1 cellular context compared by ENCODE assay signal in the genomic region with DNA sequence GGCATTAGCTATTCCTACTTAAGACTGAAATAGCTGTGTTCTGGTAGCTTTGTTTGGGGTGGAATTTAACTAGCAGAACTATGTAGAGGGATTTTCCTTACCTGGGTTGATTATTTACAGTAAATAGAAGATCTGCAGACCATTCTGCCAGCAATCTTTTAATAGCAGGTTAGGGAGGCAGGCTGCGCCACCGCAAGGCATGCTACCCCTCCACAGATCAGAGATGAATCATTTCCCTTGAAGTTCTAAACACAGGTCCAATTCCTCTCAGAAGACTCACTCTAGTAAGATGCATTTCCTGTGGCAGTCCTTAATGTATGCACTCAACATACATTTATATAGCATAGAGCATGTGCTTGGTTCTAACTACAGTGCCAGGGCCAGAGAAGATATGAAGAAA.
TF ChIP-seq lines count a peak whose summit lies in the region.

No MANE protein-coding gene starts in this region.

TF ChIP-seq in SK-N-SH treated with all-trans-retinoic acid at 6 μM for 48 hours, 23 proteins besides CTCF, POLR2A, EP300 and RAD21 (continued from another document):
- TF ChIP-seq, protein P1, sequence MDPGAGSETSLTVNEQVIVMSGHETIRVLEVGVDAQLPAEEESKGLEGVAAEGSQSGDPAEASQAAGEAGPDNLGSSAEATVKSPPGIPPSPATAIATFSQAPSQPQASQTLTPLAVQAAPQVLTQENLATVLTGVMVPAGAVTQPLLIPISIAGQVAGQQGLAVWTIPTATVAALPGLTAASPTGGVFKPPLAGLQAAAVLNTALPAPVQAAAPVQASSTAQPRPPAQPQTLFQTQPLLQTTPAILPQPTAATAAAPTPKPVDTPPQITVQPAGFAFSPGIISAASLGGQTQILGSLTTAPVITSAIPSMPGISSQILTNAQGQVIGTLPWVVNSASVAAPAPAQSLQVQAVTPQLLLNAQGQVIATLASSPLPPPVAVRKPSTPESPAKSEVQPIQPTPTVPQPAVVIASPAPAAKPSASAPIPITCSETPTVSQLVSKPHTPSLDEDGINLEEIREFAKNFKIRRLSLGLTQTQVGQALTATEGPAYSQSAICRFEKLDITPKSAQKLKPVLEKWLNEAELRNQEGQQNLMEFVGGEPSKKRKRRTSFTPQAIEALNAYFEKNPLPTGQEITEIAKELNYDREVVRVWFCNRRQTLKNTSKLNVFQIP (CRISPR knock-in tag; IDR thresholded peaks at IDR 0.05; ENCODE audit: borderline replicate concordance, low read depth): no peak
